Comparison of ENCODE assay signal across 26 cellular contexts in the genomic region with DNA sequence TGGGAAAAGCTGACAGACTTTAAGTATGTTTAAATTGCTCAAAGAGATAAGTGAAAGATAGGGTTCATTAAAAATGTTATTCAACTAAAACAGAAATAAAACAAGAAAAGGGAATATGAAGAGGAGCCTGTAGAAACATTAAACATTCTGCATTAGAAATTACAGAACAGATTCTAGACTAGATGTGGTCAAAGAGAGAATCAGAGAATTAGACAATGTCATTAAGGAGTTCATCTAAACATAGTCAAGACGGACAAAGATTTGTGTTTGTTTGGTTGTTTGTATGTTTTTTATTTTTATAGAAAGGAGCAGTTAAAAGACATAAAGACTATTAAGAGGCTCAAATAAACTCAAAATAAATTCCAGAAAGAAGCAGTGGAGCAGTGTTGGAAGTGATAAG.
"Had no signal": no experiment of that assay in that cellular context is flagged by ENCODE, and none has a peak within 500 bp of the region (broad histone marks: within the 10 kb centered on the region; RNA-seq: fewer than 3 reads in every experiment).

No MANE protein-coding gene starts in this region.

- DNase-seq: activated CD4-positive, alpha-beta T cell treated with anti-CD3 and anti-CD28 coated beads, Interleukin-2, amount 10 ng/mL, durations not matched to agents 24 days and 14 days; activated CD4-positive, alpha-beta T cell treated with anti-CD3 and anti-CD28 coated beads, Interleukin-2, amount 50 U/mL, for 4 hours; activated CD8-positive, alpha-beta T cell treated with anti-CD3 and anti-CD28 coated beads for 36 hours; activated naive CD4-positive, alpha-beta T cell; activated T-cell treated with anti-CD3 and anti-CD28 coated beads, Interleukin-2, amount 50 U/mL, for 1 hour; activated T-cell treated with anti-CD3 and anti-CD28 coated beads, Interleukin-2, amount 50 U/mL, for 72 hours; adrenal gland; NCI-H1048; NCI-H1105 treated with DMSO at 0.1 percent for 48 hours; NCI-H1436; NCI-H1694; NCI-H1930; NCI-H2081 treated with DMSO at 0.1 percent for 48 hours; NCI-H345; NCI-H524 treated with DMSO at 0.1 percent for 48 hours; PC-3; SIG-M5 had no signal

- H3K36me3 ChIP-seq: breast epithelium, MG63 had no signal

- H3K27ac ChIP-seq: adrenal gland, body of pancreas, breast epithelium, RWPE1 had no signal

- H3K4me1 ChIP-seq: body of pancreas, breast epithelium had no signal

- H3K27me3 ChIP-seq: adrenal gland, body of pancreas, breast epithelium, MG63 had no signal

- H3K4me3 ChIP-seq: adrenal gland, body of pancreas, breast epithelium, MG63 had no signal

- FAIRE-seq: astrocyte, RCC 7860, TTC549 had no signal

- ATAC-seq: activated CD8-positive, alpha-beta T cell treated with anti-CD3 and anti-CD28 coated beads for 36 hours; activated naive CD4-positive, alpha-beta T cell treated with anti-CD3 and anti-CD28 coated beads, Interleukin-2, amount 50 U/mL, for 72 hours; activated T-cell treated with anti-CD3 and anti-CD28 coated beads, Interleukin-2, amount 50 U/mL, for 72 hours; activated T-helper 17 cell treated with anti-CD3 and anti-CD28 coated beads, Interleukin-2, amount 50 U/mL, for 72 hours; body of pancreas; PC-3 had no signal
